2 cellular contexts compared by ENCODE assay signal in genomic region chr7:131249003-131249402, GRCh38.
A peak's percentile ranks its signal among the peaks of the same experiment; 100 is the strongest.
TF ChIP-seq lines count a peak whose summit lies in the region.

No MANE protein-coding gene starts in this region.

TF ChIP-seq in SK-N-SH, 30 proteins besides CTCF, POLR2A, EP300 and RAD21 (continued from another document):
- peak; percentile 84; the same call in 1 of the 2 replicates for TF ChIP-seq TEAD4 (IDR thresholded peaks at IDR 0.05; ENCODE audit: borderline replicate concordance, insufficient read depth)
- no peak for TF ChIP-seq MXI1 (IDR thresholded peaks at IDR 0.05; ENCODE audit: low read depth, low read length)
- TF ChIP-seq TAF1 (IDR thresholded peaks at IDR 0.05; ENCODE audit: borderline replicate concordance, low read depth, low read length), result no peak
- TF ChIP-seq PBX3 (IDR thresholded peaks at IDR 0.05), result peak; percentile 86
- peak; percentile 97 for TF ChIP-seq FOSL2 (IDR thresholded peaks at IDR 0.05; ENCODE audit: borderline replicate concordance, low read depth)
- peak; percentile 76 for TF ChIP-seq NFIC (IDR thresholded peaks at IDR 0.05; ENCODE audit: borderline replicate concordance)
- TF ChIP-seq NRF1 (IDR thresholded peaks at IDR 0.05; ENCODE audit: low read depth, low read length), result no peak
- TF ChIP-seq ELF1 (IDR thresholded peaks at IDR 0.05), result no peak
- no peak for TF ChIP-seq GATA2 (CRISPR knock-in tag; IDR thresholded peaks at IDR 0.05)
- no peak for TF ChIP-seq EZH2phosphoT487 (IDR thresholded peaks at IDR 0.05; ENCODE audit: borderline replicate concordance, low read depth)
- peak; percentile 80; the same call in 1 of the 2 replicates for TF ChIP-seq REST (IDR thresholded peaks at IDR 0.05; ENCODE audit: low read depth, low read length)
- TF ChIP-seq USF1 (IDR thresholded peaks at IDR 0.05; ENCODE audit: borderline replicate concordance, low read depth), result peak; percentile 65; the same call in 1 of the 2 replicates
- peak; percentile 94 for TF ChIP-seq TCF12 (IDR thresholded peaks at IDR 0.05)
- TF ChIP-seq YY1 (IDR thresholded peaks at IDR 0.05; ENCODE audit: low read depth), result peak; percentile 67; the same call in 1 of the 2 replicates
- peak; percentile 95 for TF ChIP-seq MAX (IDR thresholded peaks at IDR 0.05; ENCODE audit: low read depth)
- TF ChIP-seq RXRA (IDR thresholded peaks at IDR 0.05; ENCODE audit: borderline replicate concordance, low read depth), result peak; percentile 99
- no peak for TF ChIP-seq RCOR1 (IDR thresholded peaks at IDR 0.05; ENCODE audit: low read length)
- TF ChIP-seq MEF2A (IDR thresholded peaks at IDR 0.05; ENCODE audit: borderline replicate concordance, low read depth), result peak; percentile 47; the same call in 1 of the 2 replicates
- TF ChIP-seq JUND (IDR thresholded peaks at IDR 0.05), result peak; percentile 98
- TF ChIP-seq USF2 (IDR thresholded peaks at IDR 0.05; ENCODE audit: borderline replicate concordance, low read depth, low read length), result no peak
- peak; percentile 76; the same call in 1 of the 2 replicates for TF ChIP-seq POLR2AphosphoS5 (IDR thresholded peaks at IDR 0.05; ENCODE audit: low read depth, low read length)
- TF ChIP-seq IRF3 (IDR thresholded peaks at IDR 0.05; ENCODE audit: low read depth, low read length), result no peak
- TF ChIP-seq SMC3 (IDR thresholded peaks at IDR 0.05; ENCODE audit: low read depth, low read length), result no peak
- no peak for TF ChIP-seq CHD2 (IDR thresholded peaks at IDR 0.05; ENCODE audit: low read length, partially characterized antibody)
- no peak for TF ChIP-seq FOXJ3 (CRISPR knock-in tag; IDR thresholded peaks at IDR 0.05)
- no peak for TF ChIP-seq FOXM1 (IDR thresholded peaks at IDR 0.05; ENCODE audit: low read depth)

TF ChIP-seq in HepG2, 621 proteins besides CTCF, POLR2A, EP300 and RAD21 (continued from another document):
- TF ChIP-seq ZBTB25 (CRISPR knock-in tag; IDR thresholded peaks at IDR 0.05) (no peak), CHD2 (IDR thresholded peaks at IDR 0.05; ENCODE audit: low read depth, low read length) (no peak), ZNF570 (CRISPR knock-in tag; IDR thresholded peaks at IDR 0.05; ENCODE audit: borderline replicate concordance) (no peak), RBM39 (IDR thresholded peaks at IDR 0.05; ENCODE audit: low read depth, low read length, poor library complexity, severe bottlenecking) (no peak), PPARG (CRISPR knock-in tag; conservative IDR thresholded peaks at IDR 0.05) (no peak), ZMYM4 (CRISPR knock-in tag; IDR thresholded peaks at IDR 0.05) (no peak), NFIB (CRISPR knock-in tag; IDR thresholded peaks at IDR 0.05; ENCODE audit: borderline replicate concordance) (no peak), KLF9 (CRISPR knock-in tag; IDR thresholded peaks at IDR 0.05; ENCODE audit: low read depth) (no peak), REST (IDR thresholded peaks at IDR 0.05; ENCODE audit: borderline replicate concordance in 1 of 2, low read depth in 1 of 2, low read length in 2 of 2) (no peak), DR1 (CRISPR knock-in tag; IDR thresholded peaks at IDR 0.05) (no peak)
